22 cellular contexts compared by ENCODE assay signal in the genomic region with DNA sequence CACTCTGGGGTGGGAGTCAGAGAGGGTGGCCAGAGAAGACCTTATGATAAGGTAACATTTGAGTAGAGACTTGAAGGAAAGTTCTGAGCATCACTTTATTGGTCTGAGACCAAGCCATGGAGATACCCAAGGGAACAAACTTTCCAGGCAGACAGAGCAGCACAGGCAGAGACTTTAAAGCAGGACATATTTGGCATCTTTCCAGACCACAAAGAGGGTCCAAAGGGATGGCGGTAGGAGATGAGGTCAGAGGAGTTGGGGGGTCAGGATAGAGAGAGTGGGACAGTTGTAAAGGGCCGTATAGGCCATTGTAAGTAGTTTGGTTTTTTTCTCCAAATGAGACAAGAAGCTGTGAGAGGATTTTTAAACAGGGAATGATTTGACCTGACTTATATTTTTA.
A peak's percentile ranks its signal among the peaks of the same experiment; 100 is the strongest.
DNase-seq lines count a peak whose midpoint lies in the region; ATAC-seq and TF ChIP-seq lines count a peak whose summit lies in the region.
"Had no signal": no experiment of that assay in that cellular context is flagged by ENCODE, and none has a peak within 500 bp of the region (broad histone marks: within the 10 kb centered on the region; RNA-seq: fewer than 3 reads in every experiment).

No MANE protein-coding gene starts in this region.

- no peaks in the 10 kb centered on the region for H3K27me3 ChIP-seq in gastroesophageal sphincter
- H3K27me3 ChIP-seq: BE2C, BLaER1 had no signal

- 65 to 76% methylated on average over 2 of the region's 2 CpGs for WGBS in gastroesophageal sphincter (ENCODE audit: low coverage in 1 of 2), 2 donors

- ATAC-seq in GM21737 (IDR thresholded peaks at IDR 0.05; ENCODE audit: unreplicated experiment), result no peak
- ATAC-seq in gastroesophageal sphincter, result no peak
- ATAC-seq: GM12878 had no signal

- H3K27ac ChIP-seq in gastroesophageal sphincter, result no peak overlapping the region
- H3K27ac ChIP-seq: BLaER1 had no signal

- no peaks in the 10 kb centered on the region for H3K4me1 ChIP-seq in gastroesophageal sphincter
- H3K4me1 ChIP-seq: BE2C, BLaER1 had no signal

- no peak for TF ChIP-seq EP300 in gastroesophageal sphincter (IDR thresholded peaks at IDR 0.05)

- DNase-seq in NCI-H748 (lab: John Stamatoyannopoulos, UW; ENCODE audit: unreplicated experiment) (peak; percentile 6), NCI-H748 treated with DMSO at 0.1 percent for 48 hours (lab: John Stamatoyannopoulos, UW) (no peak), astrocyte of the hippocampus (ENCODE audit: low read depth, low spot score) (peak; percentile 16)
- DNase-seq: 8988T; ACHN; BE2C; C1 segment of cervical spinal cord; CD4-positive, alpha-beta memory T cell; CD4-positive, CD25-positive, alpha-beta regulatory T cell; CD8-positive, alpha-beta memory T cell; COR-L47; DMS 273 treated with DMSO at 0.1 percent for 48 hours; DMS153; DMS53; DMS79; DND-41; EL; GDM1 had no signal

- no peaks in the 10 kb centered on the region for H3K36me3 ChIP-seq in gastroesophageal sphincter
- H3K36me3 ChIP-seq: BE2C, BLaER1 had no signal

- TF ChIP-seq POLR2A in gastroesophageal sphincter (IDR thresholded peaks at IDR 0.05), result no peak

- H3K9me3 ChIP-seq in gastroesophageal sphincter, result no peaks in the 10 kb centered on the region
- H3K9me3 ChIP-seq: BE2C, BLaER1 had no signal

- no peak overlapping the region for H3K4me3 ChIP-seq in gastroesophageal sphincter
- H3K4me3 ChIP-seq: BLaER1, GM12878 had no signal

- no peak for TF ChIP-seq CTCF in gastroesophageal sphincter (IDR thresholded peaks at IDR 0.05)
